ENCODE assay signal across 29 cellular contexts in genomic region chr10:60898372-60898771, GRCh38.
"Had no signal": no experiment of that assay in that cellular context is flagged by ENCODE, and none has a peak within 500 bp of the region (broad histone marks: within the 10 kb centered on the region; RNA-seq: fewer than 3 reads in every experiment).

No MANE protein-coding gene starts in this region.

- H3K36me3 ChIP-seq: brain microvascular endothelial cell, cardiac muscle cell, Peyer's patch, SJSA1 had no signal

- FAIRE-seq: astrocyte had no signal

- DNase-seq: activated CD4-positive, alpha-beta T cell treated with anti-CD3 and anti-CD28 coated beads for 48 hours; activated CD4-positive, alpha-beta T cell treated with anti-CD3 and anti-CD28 coated beads, Interleukin-2, amount 50 U/mL, for 4 hours; activated CD4-positive, CD25-positive, alpha-beta regulatory T cell treated with anti-CD3 and anti-CD28 coated beads, Interleukin-2, amount 50 U/mL, for 72 hours; activated CD8-positive, alpha-beta memory T cell treated with anti-CD3 and anti-CD28 coated beads, Interleukin-2, amount 50 U/mL, for 48 hours; activated CD8-positive, alpha-beta T cell treated with anti-CD3 and anti-CD28 coated beads, Interleukin-2, amount 10 ng/mL, durations not matched to agents 7 days and 5 days; activated effector memory CD4-positive, alpha-beta T cell treated with anti-CD3 and anti-CD28 coated beads, Interleukin-2, amount 50 U/mL, for 16 hours; activated naive CD4-positive, alpha-beta T cell treated with Interleukin-2 at 50 U/mL for 16 hours; activated naive CD8-positive, alpha-beta T cell treated with anti-CD3 and anti-CD28 coated beads, Interleukin-2, amount 50 U/mL, for 24 hours; activated T-cell treated with anti-CD3 and anti-CD28 coated beads, Interleukin-2, amount 50 U/mL, for 1 hour; amygdala; brain microvascular endothelial cell; Kasumi-1; KBM-7; NCI-H1048; NCI-H1417; NCI-H1694; NCI-H2029 treated with DMSO at 0.1 percent for 48 hours; NCI-H510A treated with DMSO at 0.1 percent for 48 hours; NCI-H69; NK-92 treated with Interleukin-12 subunit alpha and Interleukin-12 subunit beta, amount 100 ng/mL, for 24 hours; Peyer's patch; SHP77 had no signal

- H3K9me3 ChIP-seq: Peyer's patch, SJSA1 had no signal

- H3K4me3 ChIP-seq: cardiac muscle cell, Peyer's patch, SJSA1 had no signal

- H3K4me1 ChIP-seq: Peyer's patch had no signal

- H3K27me3 ChIP-seq: brain microvascular endothelial cell, cardiac muscle cell, Peyer's patch, SJSA1 had no signal

- H3K27ac ChIP-seq: brain microvascular endothelial cell, cardiac muscle cell, Peyer's patch, RWPE1 had no signal

- ATAC-seq: activated CD8-positive, alpha-beta T cell treated with anti-CD3 and anti-CD28 coated beads, Interleukin-2, amount 10 ng/mL, durations not matched to agents 7 days and 5 days; activated naive CD4-positive, alpha-beta T cell treated with anti-CD3 and anti-CD28 coated beads, Interleukin-2, amount 50 U/mL, for 72 hours; activated naive CD8-positive, alpha-beta T cell treated with anti-CD3 and anti-CD28 coated beads, Interleukin-2, amount 50 U/mL, for 24 hours; SK-N-SH treated with all-trans-retinoic acid at 6 μM for 48 hours; WTC11 had no signal
